Comparison of ENCODE assay signal across 19 cellular contexts in genomic region chr7:154873722-154874121, GRCh38.
"Had no signal": no experiment of that assay in that cellular context is flagged by ENCODE, and none has a peak within 500 bp of the region (broad histone marks: within the 10 kb centered on the region; RNA-seq: fewer than 3 reads in every experiment).

No MANE protein-coding gene starts in this region.

- H3K4me1 ChIP-seq: foreskin keratinocyte, psoas muscle, right lobe of liver, uterus had no signal

- H3K27ac Mint-ChIP-seq: endodermal cell; natural killer cell treated with Interleukin-12 subunit alpha and Interleukin-12 subunit beta and Interleukin-15 and Interleukin-18, amount 100 ng/mL, for 72 hours had no signal

- ATAC-seq: foreskin keratinocyte; left colon; natural killer cell treated with Interleukin-12 subunit alpha and Interleukin-12 subunit beta and Interleukin-15 and Interleukin-18, amount 100 ng/mL, for 72 hours; psoas muscle; right lobe of liver had no signal

- H3K9me3 Mint-ChIP-seq: endodermal cell; natural killer cell treated with Interleukin-12 subunit alpha and Interleukin-12 subunit beta and Interleukin-15 and Interleukin-18, amount 100 ng/mL, for 72 hours had no signal

- H3K4me3 Mint-ChIP-seq: endodermal cell; natural killer cell treated with Interleukin-12 subunit alpha and Interleukin-12 subunit beta and Interleukin-15 and Interleukin-18, amount 100 ng/mL, for 72 hours had no signal

- DNase-seq: effector CD4-positive, alpha-beta T cell; endodermal cell; erythroblast; foreskin keratinocyte; kidney; left colon; mammary epithelial cell; midbrain; psoas muscle; retina; stimulated activated CD4-positive, alpha-beta T cell treated with anti-CD3 and anti-CD28 coated beads, Interleukin-2, amount 100 ng/mL, for 24 hours; stimulated activated CD4-positive, alpha-beta T cell treated with anti-CD3 and anti-CD28 coated beads, Interleukin-4, amount 100 ng/mL, for 4 hours; stimulated activated naive CD4-positive, alpha-beta T cell treated with Interleukin-2 at 50 U/mL for 16 hours; upper lobe of left lung; uterus had no signal

- H3K27me3 ChIP-seq: foreskin keratinocyte, right lobe of liver, upper lobe of left lung, uterus had no signal

- H3K36me3 Mint-ChIP-seq: natural killer cell treated with Interleukin-12 subunit alpha and Interleukin-12 subunit beta and Interleukin-15 and Interleukin-18, amount 100 ng/mL, for 72 hours had no signal

- H3K9me3 ChIP-seq: neutrophil, psoas muscle, right lobe of liver, upper lobe of left lung, uterus had no signal

- H3K4me3 ChIP-seq: coronary artery, psoas muscle, right lobe of liver, upper lobe of left lung, uterus had no signal

- H3K27ac ChIP-seq: coronary artery, foreskin keratinocyte, neutrophil, psoas muscle, right lobe of liver, upper lobe of left lung, uterus had no signal

- H3K36me3 ChIP-seq: neutrophil, right lobe of liver, upper lobe of left lung, uterus had no signal
